In genomic region chr13:24923305-24923640, GRCh38 we compare ENCODE assay signal across 1 cellular context.
TF ChIP-seq lines count a peak whose summit lies in the region.

No MANE protein-coding gene starts in this region.

TF ChIP-seq in GM23338, 12 proteins besides CTCF, POLR2A, EP300 and RAD21 (continued from another document):
- TF ChIP-seq ZNF462 (CRISPR knock-in tag; IDR thresholded peaks at IDR 0.05) (no peak), EZH2 (IDR thresholded peaks at IDR 0.05; ENCODE audit: low read depth, unreplicated experiment) (no peak), EZH2phosphoT487 (IDR thresholded peaks at IDR 0.05; ENCODE audit: unreplicated experiment) (no peak), JUNB (IDR thresholded peaks at IDR 0.05; ENCODE audit: unreplicated experiment) (no peak), POLR2AphosphoS5 (IDR thresholded peaks at IDR 0.05; ENCODE audit: low read depth) (no peak), REST (IDR thresholded peaks at IDR 0.05; ENCODE audit: unreplicated experiment) (no peak)
TF ChIP-seq in GM23338: peak in this region for 0.
